8 cellular contexts compared by ENCODE assay signal in the genomic region with DNA sequence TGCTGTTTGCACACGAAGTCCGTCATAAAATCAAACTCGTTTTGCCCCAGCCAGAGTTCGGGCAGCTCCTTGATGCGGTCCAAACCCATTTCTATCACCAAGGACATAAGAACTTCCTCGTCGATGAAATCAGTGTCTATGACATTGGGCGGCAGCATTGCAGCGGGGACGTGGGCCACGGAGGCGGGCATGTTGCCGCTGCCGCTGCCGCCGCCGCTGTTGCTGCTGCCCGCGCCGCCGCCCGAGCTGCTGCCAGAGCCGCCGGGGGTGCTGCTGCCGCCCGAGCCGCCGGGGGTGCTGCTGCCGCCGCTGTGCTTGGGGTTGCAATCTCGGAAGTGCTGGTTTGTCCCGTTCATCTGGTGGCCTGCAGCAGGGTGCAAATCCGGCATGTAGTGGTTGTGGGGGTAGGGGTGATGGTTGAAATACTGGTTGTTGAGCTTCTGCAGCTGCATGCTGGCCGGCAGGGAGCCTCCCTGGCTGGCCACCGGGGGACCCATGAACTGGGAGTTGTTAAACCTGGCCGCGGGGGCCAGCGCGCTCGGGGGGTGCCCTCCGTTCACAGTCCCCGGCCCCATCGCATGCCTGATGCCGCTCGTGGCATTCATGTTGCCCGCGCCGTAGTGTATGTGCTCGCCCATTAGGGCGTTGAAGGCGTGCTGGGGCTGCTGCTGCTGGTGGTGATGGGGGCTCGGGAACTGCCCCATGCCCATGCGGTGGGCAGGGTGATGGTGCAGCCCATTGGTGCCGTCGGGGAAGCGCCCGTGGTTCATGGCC. TPM values are rescaled to one million over a fixed set of nuclear protein-coding genes. Genes with fewer than 3 reads are reported as not detected.
DNase-seq lines count a peak whose midpoint lies in the region; ATAC-seq and TF ChIP-seq lines count a peak whose summit lies in the region.

No MANE protein-coding gene starts in this region.

- H4K20me1 ChIP-seq in IMR-90 (ENCODE audit: insufficient read depth, low read length) = peaks cover 34% of the 10 kb centered on the region
- no peaks in the 10 kb centered on the region for H4K20me1 ChIP-seq in SU-DHL-6 (ENCODE audit: low read depth, low read length)

- DNase-seq in COR-L47 (lab: John Stamatoyannopoulos, UW) = peak; percentile 35
- DNase-seq in IMR-90 = peak; percentile 40
- DNase-seq in adrenal gland = peak; percentile 59 to 78 (median 61)
- DNase-seq in left ventricle myocardium superior = peak; percentile 81
- DNase-seq in retina = peak; percentile 81

- peak overlapping the region; percentile 86 for H3K18ac ChIP-seq in IMR-90 (ENCODE audit: low read depth, low read length)

- peaks cover 32% of the 10 kb centered on the region for H3F3A ChIP-seq in SU-DHL-6 (ENCODE audit: insufficient read depth)

- H3K27me3 ChIP-seq in IMR-90 (ENCODE audit: control insufficient read depth, insufficient read depth, low read length) (no peaks in the 10 kb centered on the region), SU-DHL-6 (ENCODE audit: low read length) (no peaks in the 10 kb centered on the region), adrenal gland (no peaks in the 10 kb centered on the region)

- H3K36me3 ChIP-seq in IMR-90 (ENCODE audit: control insufficient read depth, insufficient read depth, low read length) = peaks cover 17% of the 10 kb centered on the region
- no peaks in the 10 kb centered on the region; the same call in 1 of the 2 replicates for H3K36me3 ChIP-seq in SU-DHL-6 (ENCODE audit: low read length)
- H3K36me3 ChIP-seq in adrenal gland (replicated peaks in 1 of 2) = peaks cover 0 to 5% of the 10 kb centered on the region in 2 donors

- peak overlapping the region; percentile 97 for H4K91ac ChIP-seq in IMR-90 (ENCODE audit: insufficient read depth, low read depth, low read length)

- in situ Hi-C loops in IMR-90 (cut with MboI; ENCODE audit: low sequenced_read_pairs) = loop anchor here (5.0 to 25.0 kb wide), 6 partner anchors 224 to 1539 kb away; partner anchors contain the start of gene PERP

- TF ChIP-seq POLR2A in IMR-90 (IDR thresholded peaks at IDR 0.05; ENCODE audit: low read depth, low read length) (peak; percentile 62; the same call in 1 of the 2 replicates), adrenal gland (IDR thresholded peaks at IDR 0.05) (peak in 1 of 2 donors; percentile 12)

- H3K23ac ChIP-seq in IMR-90 (ENCODE audit: low read depth, low read length) = peak overlapping the region; percentile 93

- peaks cover 35% of the 10 kb centered on the region for H3K79me2 ChIP-seq in SU-DHL-6 (ENCODE audit: insufficient read depth, low read length)

- peak overlapping the region; percentile 86 for H3K4ac ChIP-seq in IMR-90 (ENCODE audit: low read depth, low read length)

- H3K9me3 ChIP-seq in IMR-90 (ENCODE audit: control insufficient read depth, insufficient read depth, low read length) = no peaks in the 10 kb centered on the region
- no peaks in the 10 kb centered on the region for H3K9me3 ChIP-seq in SU-DHL-6 (ENCODE audit: insufficient read depth, low read length)
- no peaks in the 10 kb centered on the region for H3K9me3 ChIP-seq in adrenal gland (replicated peaks in 1 of 3)

- peak overlapping the region; percentile 88 for H3K56ac ChIP-seq in IMR-90 (ENCODE audit: extremely low read depth, insufficient read depth, low read length)

- no peak overlapping the region for H2BK15ac ChIP-seq in IMR-90 (ENCODE audit: low read depth, low read length)

- peak overlapping the region; percentile 73 for H2AFZ ChIP-seq in IMR-90 (replicated peaks; ENCODE audit: low read length, poor library complexity)
- H2AFZ ChIP-seq in SU-DHL-6 (ENCODE audit: low read depth, low read length, severe bottlenecking) = no peak overlapping the region

- H3K27ac ChIP-seq in IMR-90 (ENCODE audit: insufficient read depth, low read length) (peak overlapping the region; percentile 95), SU-DHL-6 (ENCODE audit: low read depth, low read length) (peak overlapping the region; percentile 92), adrenal gland (peak overlapping the region; percentile 78 to 98 (median 98))

- peak overlapping the region; percentile 69 for H3K4me3 ChIP-seq in IMR-90 (ENCODE audit: insufficient read depth, low read depth, low read length)
- H3K4me3 ChIP-seq in SU-DHL-6 (ENCODE audit: insufficient read depth, low read length, poor library complexity, severe bottlenecking) = peak overlapping the region; percentile 81
- H3K4me3 ChIP-seq in adrenal gland = peak overlapping the region; percentile 93 to 97 (median 96)

- TF ChIP-seq CTCF in IMR-90 (conservative IDR thresholded peaks at IDR 0.05; ENCODE audit: low read depth, low read length) (no peak; the same call in 1 of the 2 replicates), SU-DHL-6 (IDR thresholded peaks at IDR 0.05; ENCODE audit: insufficient read depth, low read length, poor library complexity, severe bottlenecking) (peak; percentile 19), adrenal gland (IDR thresholded peaks at IDR 0.05) (peak in 3 of 6 experiments; percentile 24 to 40 (median 29))

- peak; percentile 16; the same call in 1 of the 2 replicates for TF ChIP-seq RAD21 in IMR-90 (IDR thresholded peaks at IDR 0.05; ENCODE audit: low read length)

- WGBS in IMR-90 (ENCODE audit: extremely low coverage in 2 of 2, insufficient read length in 1 of 2), 2 experiments = 0% methylated on average over 29 of the region's 57 CpGs; no CpG with 5 or more reads in 1 of the 2 experiments
- WGBS in adrenal gland, 4 donors = 0 to 1% (median 1%) methylated on average over 7 to 57 of the region's 57 CpGs

- H3K9ac ChIP-seq in IMR-90 (ENCODE audit: low read depth, low read length) (peak overlapping the region; percentile 94), SU-DHL-6 (ENCODE audit: low read length) (peak overlapping the region; percentile 84)

- no peak overlapping the region for H2BK20ac ChIP-seq in IMR-90 (ENCODE audit: low read depth, low read length)

- peak overlapping the region; percentile 92; the same call in 1 of the 2 replicates for H2AK5ac ChIP-seq in IMR-90 (ENCODE audit: low read depth, low read length)

- H3K79me1 ChIP-seq in IMR-90 (ENCODE audit: low read depth in 1 of 2, low read length in 2 of 2) = peaks cover 0 to 17% of the 10 kb centered on the region in 2 experiments; a peak in 1 of 4 replicates

- POLR2A ChIA-PET in IMR-90 (lab: Charles Lee; ENCODE audit: unreplicated experiment) = interaction anchor here (0.6 to 3.7 kb wide), 18 partner anchors 167 to 678 kb away, joined by 3 to 22 read pairs (median 4); no protein-coding TSS in a partner anchor

- H3K9me2 ChIP-seq in SU-DHL-6 (replicated peaks; ENCODE audit: insufficient read depth, low read length) = no peaks in the 10 kb centered on the region

- peak; percentile 12 for ATAC-seq in GM19468 (IDR thresholded peaks at IDR 0.05; ENCODE audit: extremely low read depth, unreplicated experiment)
- peak; percentile 0 for ATAC-seq in IMR-90 (ENCODE audit: low read depth)
- peak; percentile 3 for ATAC-seq in left ventricle myocardium superior
- ATAC-seq in GM19328 (IDR thresholded peaks at IDR 0.05; ENCODE audit: unreplicated experiment) = no peak

- peak overlapping the region; percentile 67 to 77; a peak in 3 of 4 replicates for H4K8ac ChIP-seq in IMR-90 (ENCODE audit: low read depth in 2 of 2, low read length in 2 of 2)

- intact Hi-C loops in IMR-90 (cut with micrococcal nuclease) = loop anchor here (10.0 kb wide), 3 partner anchors 831 to 1951 kb away; no protein-coding TSS in a partner anchor
- intact Hi-C loops in adrenal gland (cut with DNase I) = loop anchor here (5.0 to 10.0 kb wide), 5 partner anchors 371 to 941 kb away; no protein-coding TSS in a partner anchor
- intact Hi-C loops in left ventricle myocardium superior (cut with micrococcal nuclease) = loop anchor here (5.0 to 10.0 kb wide), 3 partner anchors 511 to 1074 kb away; no protein-coding TSS in a partner anchor

- CTCF ChIA-PET in IMR-90 (lab: Yijun Ruan, JAX) = interaction anchor here (0.6 to 1.2 kb wide), 3 partner anchors 205 to 1527 kb away, joined by 3 read pairs; no protein-coding TSS in a partner anchor

- no TSS peak for BruUV-seq in IMR-90 (replicated peaks; lab: Mats Ljungman, UMichigan)

- peak overlapping the region; percentile 72 for H4K5ac ChIP-seq in IMR-90 (ENCODE audit: low read depth, low read length)

- peak overlapping the region; percentile 67 for H2BK120ac ChIP-seq in IMR-90 (ENCODE audit: low read depth, low read length)

- H2AK9ac ChIP-seq in IMR-90 (replicated peaks; ENCODE audit: low read depth, low read length, poor library complexity) = peak overlapping the region; percentile 89

- peak overlapping the region; percentile 89 for H3K14ac ChIP-seq in IMR-90 (replicated peaks; ENCODE audit: low read depth, low read length)

- H3K4me2 ChIP-seq in IMR-90 (ENCODE audit: low read depth, low read length) (peak overlapping the region; percentile 84), SU-DHL-6 (ENCODE audit: low read depth, low read length, poor library complexity, severe bottlenecking) (peak overlapping the region; percentile 65)

- peaks cover 4% of the 10 kb centered on the region; the same call in 1 of the 2 replicates for H3K9me1 ChIP-seq in IMR-90 (ENCODE audit: insufficient read depth, low read length)

- dilution Hi-C loops in IMR-90 (cut with HindIII; ENCODE audit: low sequenced_read_pairs, unreplicated experiment) = no loop called here

- peak overlapping the region; percentile 91 for H2BK5ac ChIP-seq in IMR-90 (ENCODE audit: low read depth, low read length, poor library complexity, severe bottlenecking)

- H3K4me1 ChIP-seq in IMR-90 (ENCODE audit: control insufficient read depth, insufficient read depth, low read length) (peaks cover 13% of the 10 kb centered on the region), adrenal gland (replicated peaks in 1 of 2) (peaks cover 17 to 39% of the 10 kb centered on the region in 2 donors)

TF ChIP-seq in IMR-90, 13 proteins besides CTCF, POLR2A, EP300 and RAD21:
- 0 out of 2 replicates have a peak, but pooled peaks have one; percentile 39 for TF ChIP-seq CHD1 (IDR thresholded peaks at IDR 0.05; ENCODE audit: low read depth, low read length)
- TF ChIP-seq RFX5 (IDR thresholded peaks at IDR 0.05; ENCODE audit: low read depth, low read length) = no peak
- 0 out of 2 replicates have a peak, but pooled peaks have one; percentile 12 for TF ChIP-seq MAZ (IDR thresholded peaks at IDR 0.05; ENCODE audit: borderline replicate concordance, low read depth, low read length)
- TF ChIP-seq BHLHE40 (IDR thresholded peaks at IDR 0.05; ENCODE audit: low read depth, low read length) = no peak
- TF ChIP-seq MXI1 (IDR thresholded peaks at IDR 0.05; ENCODE audit: borderline replicate concordance, low read depth, low read length) = 0 out of 2 replicates have a peak, but pooled peaks have one; percentile 11
- no peak for TF ChIP-seq RCOR1 (IDR thresholded peaks at IDR 0.05; ENCODE audit: insufficient replicate concordance, low read length)
- 0 out of 2 replicates have a peak, but pooled peaks have one; percentile 10 for TF ChIP-seq SMC3 (IDR thresholded peaks at IDR 0.05; ENCODE audit: low read depth, low read length)

RNA-seq across cellular contexts. Expression of gene CITED2, which starts 1.1 kb away (rescaled TPM):
- total RNA-seq in IMR-90 (2012; rRNA removed) (163 and 266 TPM in 2 replicates), adrenal gland (100 to 1,000 TPM in 6 of 8 donors, 10 to 100 TPM in 2; 44.0 to 433 (median 319) TPM), left ventricle myocardium superior (172 TPM)
- polyA plus RNA-seq in IMR-90 (2012; rRNA removed) (483 and 714 TPM in 2 replicates), adrenal gland (100 to 1,000 TPM in 1 of 3 donors, 10 to 100 TPM in 2; 21.3 to 254 (median 46.7) TPM)
- polyA plus RNA-seq in IMR-90 (2012; cell fraction: cytosol; rRNA removed) = 132 and 474 TPM in 2 replicates
- 416 and 734 TPM in 2 replicates for polyA plus RNA-seq in IMR-90 (2012; cell fraction: nucleus; rRNA removed; ENCODE audit: low replicate concordance)
